In the genomic region with DNA sequence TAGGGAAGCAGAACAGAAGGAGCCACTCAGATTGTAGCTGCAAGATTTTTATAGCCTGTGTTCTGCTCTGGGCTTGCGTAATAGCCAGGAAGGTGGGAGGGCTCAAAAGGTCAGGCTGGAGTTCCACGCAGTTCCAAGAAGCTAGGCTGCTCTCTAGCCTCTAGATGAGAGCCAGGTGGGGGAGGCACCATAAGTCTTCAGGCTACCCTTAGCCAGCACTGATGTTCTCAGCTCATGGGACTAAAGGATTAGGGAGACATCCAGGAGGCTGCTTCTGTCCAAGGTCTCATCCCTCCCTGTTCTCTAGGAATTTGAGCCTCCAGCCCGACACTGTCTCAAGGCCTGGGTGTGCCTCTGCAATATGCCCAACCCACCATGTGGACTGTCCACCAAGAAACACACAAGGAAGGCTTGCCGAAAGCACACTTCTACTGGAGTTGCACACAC, we compare ENCODE assay signal across 1 cellular context.
TF ChIP-seq lines count a peak whose summit lies in the region.

No MANE protein-coding gene starts in this region.

TF ChIP-seq in HepG2, 621 proteins besides CTCF, POLR2A, EP300 and RAD21 (continued from another document):
- no peak for TF ChIP-seq ZNF281 (CRISPR knock-in tag; IDR thresholded peaks at IDR 0.05; ENCODE audit: borderline replicate concordance)
- no peak for TF ChIP-seq GTF3A (CRISPR knock-in tag; conservative IDR thresholded peaks at IDR 0.05)
- no peak for TF ChIP-seq ZNF7 (CRISPR knock-in tag; IDR thresholded peaks at IDR 0.05)
- no peak for TF ChIP-seq ZNF777 (CRISPR knock-in tag; IDR thresholded peaks at IDR 0.05)
- TF ChIP-seq, protein P1, sequence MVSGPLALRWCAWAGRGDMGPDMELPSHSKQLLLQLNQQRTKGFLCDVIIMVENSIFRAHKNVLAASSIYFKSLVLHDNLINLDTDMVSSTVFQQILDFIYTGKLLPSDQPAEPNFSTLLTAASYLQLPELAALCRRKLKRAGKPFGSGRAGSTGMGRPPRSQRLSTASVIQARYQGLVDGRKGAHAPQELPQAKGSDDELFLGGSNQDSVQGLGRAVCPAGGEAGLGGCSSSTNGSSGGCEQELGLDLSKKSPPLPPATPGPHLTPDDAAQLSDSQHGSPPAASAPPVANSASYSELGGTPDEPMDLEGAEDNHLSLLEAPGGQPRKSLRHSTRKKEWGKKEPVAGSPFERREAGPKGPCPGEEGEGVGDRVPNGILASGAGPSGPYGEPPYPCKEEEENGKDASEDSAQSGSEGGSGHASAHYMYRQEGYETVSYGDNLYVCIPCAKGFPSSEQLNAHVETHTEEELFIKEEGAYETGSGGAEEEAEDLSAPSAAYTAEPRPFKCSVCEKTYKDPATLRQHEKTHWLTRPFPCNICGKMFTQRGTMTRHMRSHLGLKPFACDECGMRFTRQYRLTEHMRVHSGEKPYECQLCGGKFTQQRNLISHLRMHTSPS (CRISPR knock-in tag; IDR thresholded peaks at IDR 0.05; ENCODE audit: low read depth) = no peak
- TF ChIP-seq NR2F1 (CRISPR knock-in tag; IDR thresholded peaks at IDR 0.05) = peak in 1 of 2 experiments; percentile 65; a peak in 2 of 4 replicates
- TF ChIP-seq, protein P2, sequence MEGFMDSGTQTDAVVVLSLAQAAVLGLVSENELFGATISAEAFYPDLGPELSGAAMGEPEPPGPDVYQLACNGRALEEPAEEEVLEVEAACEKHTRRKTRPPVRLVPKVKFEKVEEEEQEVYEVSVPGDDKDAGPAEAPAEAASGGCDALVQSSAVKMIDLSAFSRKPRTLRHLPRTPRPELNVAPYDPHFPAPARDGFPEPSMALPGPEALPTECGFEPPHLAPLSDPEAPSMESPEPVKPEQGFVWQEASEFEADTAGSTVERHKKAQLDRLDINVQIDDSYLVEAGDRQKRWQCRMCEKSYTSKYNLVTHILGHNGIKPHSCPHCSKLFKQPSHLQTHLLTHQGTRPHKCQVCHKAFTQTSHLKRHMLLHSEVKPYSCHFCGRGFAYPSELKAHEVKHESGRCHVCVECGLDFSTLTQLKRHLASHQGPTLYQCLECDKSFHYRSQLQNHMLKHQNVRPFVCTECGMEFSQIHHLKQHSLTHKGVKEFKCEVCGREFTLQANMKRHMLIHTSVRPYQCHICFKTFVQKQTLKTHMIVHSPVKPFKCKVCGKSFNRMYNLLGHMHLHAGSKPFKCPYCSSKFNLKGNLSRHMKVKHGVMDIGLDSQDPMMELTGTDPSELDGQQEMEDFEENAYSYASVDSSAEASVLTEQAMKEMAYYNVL (CRISPR knock-in tag; IDR thresholded peaks at IDR 0.05; ENCODE audit: borderline replicate concordance) = no peak
- no peak for TF ChIP-seq ZNF75D (CRISPR knock-in tag; IDR thresholded peaks at IDR 0.05; ENCODE audit: borderline replicate concordance)
- TF ChIP-seq FOXC1 (CRISPR knock-in tag; IDR thresholded peaks at IDR 0.05; ENCODE audit: borderline replicate concordance) = no peak
- TF ChIP-seq SSRP1 (CRISPR knock-in tag; IDR thresholded peaks at IDR 0.05) = no peak
- TF ChIP-seq, protein P3, sequence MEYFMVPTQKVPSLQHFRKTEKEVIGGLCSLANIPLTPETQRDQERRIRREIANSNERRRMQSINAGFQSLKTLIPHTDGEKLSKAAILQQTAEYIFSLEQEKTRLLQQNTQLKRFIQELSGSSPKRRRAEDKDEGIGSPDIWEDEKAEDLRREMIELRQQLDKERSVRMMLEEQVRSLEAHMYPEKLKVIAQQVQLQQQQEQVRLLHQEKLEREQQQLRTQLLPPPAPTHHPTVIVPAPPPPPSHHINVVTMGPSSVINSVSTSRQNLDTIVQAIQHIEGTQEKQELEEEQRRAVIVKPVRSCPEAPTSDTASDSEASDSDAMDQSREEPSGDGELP (IDR thresholded peaks at IDR 0.05; ENCODE audit: borderline replicate concordance, low read depth) = no peak
- TF ChIP-seq TFE3 (CRISPR knock-in tag; IDR thresholded peaks at IDR 0.05) = no peak
- no peak for TF ChIP-seq SP4 (CRISPR knock-in tag; IDR thresholded peaks at IDR 0.05)
- TF ChIP-seq, protein P4, sequence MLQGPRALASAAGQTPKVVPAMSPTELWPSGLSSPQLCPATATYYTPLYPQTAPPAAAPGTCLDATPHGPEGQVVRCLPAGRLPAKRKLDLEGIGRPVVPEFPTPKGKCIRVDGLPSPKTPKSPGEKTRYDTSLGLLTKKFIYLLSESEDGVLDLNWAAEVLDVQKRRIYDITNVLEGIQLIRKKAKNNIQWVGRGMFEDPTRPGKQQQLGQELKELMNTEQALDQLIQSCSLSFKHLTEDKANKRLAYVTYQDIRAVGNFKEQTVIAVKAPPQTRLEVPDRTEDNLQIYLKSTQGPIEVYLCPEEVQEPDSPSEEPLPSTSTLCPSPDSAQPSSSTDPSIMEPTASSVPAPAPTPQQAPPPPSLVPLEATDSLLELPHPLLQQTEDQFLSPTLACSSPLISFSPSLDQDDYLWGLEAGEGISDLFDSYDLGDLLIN (CRISPR knock-in tag; IDR thresholded peaks at IDR 0.05; ENCODE audit: borderline replicate concordance) = no peak
- TF ChIP-seq ZNF552 (CRISPR knock-in tag; IDR thresholded peaks at IDR 0.05; ENCODE audit: borderline replicate concordance) = no peak
- TF ChIP-seq BCL6 (CRISPR knock-in tag; IDR thresholded peaks at IDR 0.05) = peak; percentile 45; the same call in 1 of the 2 replicates
- TF ChIP-seq NR2F6 (IDR thresholded peaks at IDR 0.05) = peak; percentile 64
- peak; percentile 73 for TF ChIP-seq NR2F6 (CRISPR knock-in tag; IDR thresholded peaks at IDR 0.05)
- TF ChIP-seq, protein P5, sequence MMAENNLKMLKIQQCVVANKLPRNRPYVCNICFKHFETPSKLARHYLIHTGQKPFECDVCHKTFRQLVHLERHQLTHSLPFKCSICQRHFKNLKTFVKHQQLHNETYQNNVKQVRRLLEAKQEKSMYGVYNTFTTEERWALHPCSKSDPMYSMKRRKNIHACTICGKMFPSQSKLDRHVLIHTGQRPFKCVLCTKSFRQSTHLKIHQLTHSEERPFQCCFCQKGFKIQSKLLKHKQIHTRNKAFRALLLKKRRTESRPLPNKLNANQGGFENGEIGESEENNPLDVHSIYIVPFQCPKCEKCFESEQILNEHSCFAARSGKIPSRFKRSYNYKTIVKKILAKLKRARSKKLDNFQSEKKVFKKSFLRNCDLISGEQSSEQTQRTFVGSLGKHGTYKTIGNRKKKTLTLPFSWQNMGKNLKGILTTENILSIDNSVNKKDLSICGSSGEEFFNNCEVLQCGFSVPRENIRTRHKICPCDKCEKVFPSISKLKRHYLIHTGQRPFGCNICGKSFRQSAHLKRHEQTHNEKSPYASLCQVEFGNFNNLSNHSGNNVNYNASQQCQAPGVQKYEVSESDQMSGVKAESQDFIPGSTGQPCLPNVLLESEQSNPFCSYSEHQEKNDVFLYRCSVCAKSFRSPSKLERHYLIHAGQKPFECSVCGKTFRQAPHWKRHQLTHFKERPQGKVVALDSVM (CRISPR knock-in tag; IDR thresholded peaks at IDR 0.05) = no peak
- TF ChIP-seq, protein P6, sequence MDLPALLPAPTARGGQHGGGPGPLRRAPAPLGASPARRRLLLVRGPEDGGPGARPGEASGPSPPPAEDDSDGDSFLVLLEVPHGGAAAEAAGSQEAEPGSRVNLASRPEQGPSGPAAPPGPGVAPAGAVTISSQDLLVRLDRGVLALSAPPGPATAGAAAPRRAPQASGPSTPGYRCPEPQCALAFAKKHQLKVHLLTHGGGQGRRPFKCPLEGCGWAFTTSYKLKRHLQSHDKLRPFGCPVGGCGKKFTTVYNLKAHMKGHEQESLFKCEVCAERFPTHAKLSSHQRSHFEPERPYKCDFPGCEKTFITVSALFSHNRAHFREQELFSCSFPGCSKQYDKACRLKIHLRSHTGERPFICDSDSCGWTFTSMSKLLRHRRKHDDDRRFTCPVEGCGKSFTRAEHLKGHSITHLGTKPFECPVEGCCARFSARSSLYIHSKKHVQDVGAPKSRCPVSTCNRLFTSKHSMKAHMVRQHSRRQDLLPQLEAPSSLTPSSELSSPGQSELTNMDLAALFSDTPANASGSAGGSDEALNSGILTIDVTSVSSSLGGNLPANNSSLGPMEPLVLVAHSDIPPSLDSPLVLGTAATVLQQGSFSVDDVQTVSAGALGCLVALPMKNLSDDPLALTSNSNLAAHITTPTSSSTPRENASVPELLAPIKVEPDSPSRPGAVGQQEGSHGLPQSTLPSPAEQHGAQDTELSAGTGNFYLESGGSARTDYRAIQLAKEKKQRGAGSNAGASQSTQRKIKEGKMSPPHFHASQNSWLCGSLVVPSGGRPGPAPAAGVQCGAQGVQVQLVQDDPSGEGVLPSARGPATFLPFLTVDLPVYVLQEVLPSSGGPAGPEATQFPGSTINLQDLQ (CRISPR knock-in tag; IDR thresholded peaks at IDR 0.05) = no peak
